9 cellular contexts compared by ENCODE assay signal in genomic region chr17:40614431-40615294, GRCh38. TPM values are rescaled to one million over a fixed set of nuclear protein-coding genes. Genes with fewer than 3 reads are reported as not detected.
A peak's percentile ranks its signal among the peaks of the same experiment; 100 is the strongest.
DNase-seq lines count a peak whose midpoint lies in the region; ATAC-seq lines count a peak whose summit lies in the region.
"Had no signal": no experiment of that assay in that cellular context is flagged by ENCODE, and none has a peak within 500 bp of the region (broad histone marks: within the 10 kb centered on the region; RNA-seq: fewer than 3 reads in every experiment).

No MANE protein-coding gene starts in this region.

- peak overlapping the region; percentile 55 for H3K4me3 ChIP-seq in CD4-positive, CD25-positive, alpha-beta regulatory T cell (ENCODE audit: low read depth, low read length)

- no peaks in the 10 kb centered on the region for H3K9me3 Mint-ChIP-seq in CD4-positive, CD25-positive, alpha-beta regulatory T cell
- H3K9me3 Mint-ChIP-seq in activated naive CD4-positive, alpha-beta T cell treated with anti-CD3 and anti-CD28 coated beads, Interleukin-2, amount 50 U/mL, for 72 hours: no peaks in the 10 kb centered on the region

- peaks cover 66% of the 10 kb centered on the region for H3K4me1 ChIP-seq in CD4-positive, CD25-positive, alpha-beta regulatory T cell (ENCODE audit: control insufficient read depth, insufficient read depth, low read length, poor library complexity, severe bottlenecking)

- H3K9me3 ChIP-seq in CD4-positive, CD25-positive, alpha-beta regulatory T cell (ENCODE audit: control insufficient read depth in 2 of 2, low read length in 2 of 2): no peaks in the 10 kb centered on the region

- peaks cover 7% of the 10 kb centered on the region for H3K27me3 Mint-ChIP-seq in CD4-positive, CD25-positive, alpha-beta regulatory T cell

- H3K27ac Mint-ChIP-seq in CD4-positive, CD25-positive, alpha-beta regulatory T cell: peak overlapping the region; percentile 95 to 99 (median 97)
- H3K27ac Mint-ChIP-seq in activated naive CD4-positive, alpha-beta T cell treated with anti-CD3 and anti-CD28 coated beads, Interleukin-2, amount 50 U/mL, for 72 hours: peak overlapping the region; percentile 78 to 89

- no peaks in the 10 kb centered on the region for H3K36me3 Mint-ChIP-seq in CD4-positive, CD25-positive, alpha-beta regulatory T cell
- H3K36me3 Mint-ChIP-seq in activated naive CD4-positive, alpha-beta T cell treated with anti-CD3 and anti-CD28 coated beads, Interleukin-2, amount 50 U/mL, for 72 hours: no peaks in the 10 kb centered on the region

- peak overlapping the region; percentile 98 for H3K27ac ChIP-seq in CD4-positive, CD25-positive, alpha-beta regulatory T cell (ENCODE audit: insufficient read depth, low read length, poor library complexity, severe bottlenecking)

- H3K4me1 Mint-ChIP-seq in CD4-positive, CD25-positive, alpha-beta regulatory T cell: peaks cover 7 to 79% (median 42%) of the 10 kb centered on the region in 4 donors

- H3K27me3 ChIP-seq in CD4-positive, CD25-positive, alpha-beta regulatory T cell (ENCODE audit: control insufficient read depth, insufficient read depth, low read length): no peaks in the 10 kb centered on the region

- no peak for ATAC-seq in CD4-positive, CD25-positive, alpha-beta regulatory T cell (ENCODE audit: low read depth in 2 of 2)
- ATAC-seq in GM18909 (IDR thresholded peaks at IDR 0.05; ENCODE audit: poor library complexity, unreplicated experiment) (peak; percentile 44), HG02943 (IDR thresholded peaks at IDR 0.05; ENCODE audit: low read depth, unreplicated experiment) (peak; percentile 33)
- ATAC-seq in activated naive CD4-positive, alpha-beta T cell treated with anti-CD3 and anti-CD28 coated beads, Interleukin-2, amount 50 U/mL, for 72 hours: peak; percentile 10 to 63

- no peaks in the 10 kb centered on the region for H3K36me3 ChIP-seq in CD4-positive, CD25-positive, alpha-beta regulatory T cell (ENCODE audit: control insufficient read depth, insufficient read depth, low read length)

- DNase-seq in CD4-positive, CD25-positive, alpha-beta regulatory T cell: no peak
- DNase-seq in activated naive CD4-positive, alpha-beta T cell treated with anti-CD3 and anti-CD28 coated beads, Interleukin-2, amount 50 U/mL, for 72 hours (ENCODE audit: low spot score in 2 of 2): no peak
- DNase-seq in NCI-H1436 treated with DMSO at 0.1 percent for 48 hours (lab: John Stamatoyannopoulos, UW) (no peak), AG08396 (ENCODE audit: low spot score) (no peak), AG20443 (ENCODE audit: low spot score) (no peak), NCI-H2081 treated with DMSO at 0.1 percent for 48 hours (lab: John Stamatoyannopoulos, UW) (no peak)

- peak overlapping the region; percentile 72 to 80 (median 76) for H3K4me3 Mint-ChIP-seq in CD4-positive, CD25-positive, alpha-beta regulatory T cell

RNA-seq across cellular contexts. Expression of gene SMARCE1, which starts 33.0 kb away (rescaled TPM):
- total RNA-seq in CD4-positive, CD25-positive, alpha-beta regulatory T cell: 76.9 TPM
- polyA plus RNA-seq in CD4-positive, CD25-positive, alpha-beta regulatory T cell: 100 to 1,000 TPM; 169 to 228 (median 179) TPM
- 10 to 100 TPM; 85.6 to 93.9 TPM for total RNA-seq in activated naive CD4-positive, alpha-beta T cell treated with anti-CD3 and anti-CD28 coated beads, Interleukin-2, amount 50 U/mL, for 72 hours

RNA-seq across cellular contexts. Expression of gene CCR7, which starts 49.4 kb away (rescaled TPM):
- total RNA-seq in CD4-positive, CD25-positive, alpha-beta regulatory T cell: 192 TPM
- polyA plus RNA-seq in CD4-positive, CD25-positive, alpha-beta regulatory T cell: 100 to 1,000 TPM; 351 to 828 (median 609) TPM
- 100 to 1,000 TPM; 287 to 301 TPM for total RNA-seq in activated naive CD4-positive, alpha-beta T cell treated with anti-CD3 and anti-CD28 coated beads, Interleukin-2, amount 50 U/mL, for 72 hours
- total RNA-seq: PC-3 had no signal

RNA-seq across cellular contexts. Expression of gene KRT222, which starts 50.3 kb away (rescaled TPM):
- total RNA-seq in CD4-positive, CD25-positive, alpha-beta regulatory T cell: not detected
- under 1 TPM in 1 of 4 donors, not detected in 3; 0.23 TPM for polyA plus RNA-seq in CD4-positive, CD25-positive, alpha-beta regulatory T cell
- total RNA-seq in activated naive CD4-positive, alpha-beta T cell treated with anti-CD3 and anti-CD28 coated beads, Interleukin-2, amount 50 U/mL, for 72 hours: not detected
- total RNA-seq: PC-3 had no signal

Comparison
In these comparisons a context has a peak if more than half of its experiments do, and no peak if none do; other contexts are left out.
1. ATAC-seq: peak in GM18909 (single experiment), HG02943 (single experiment) and activated naive CD4-positive, alpha-beta T cell treated with anti-CD3 and anti-CD28 coated beads, Interleukin-2, amount 50 U/mL, for 72 hours (2 of 2); none in CD4-positive, CD25-positive, alpha-beta regulatory T cell (0 of 2).